Comparison of ENCODE assay signal across 9 cellular contexts in the genomic region with DNA sequence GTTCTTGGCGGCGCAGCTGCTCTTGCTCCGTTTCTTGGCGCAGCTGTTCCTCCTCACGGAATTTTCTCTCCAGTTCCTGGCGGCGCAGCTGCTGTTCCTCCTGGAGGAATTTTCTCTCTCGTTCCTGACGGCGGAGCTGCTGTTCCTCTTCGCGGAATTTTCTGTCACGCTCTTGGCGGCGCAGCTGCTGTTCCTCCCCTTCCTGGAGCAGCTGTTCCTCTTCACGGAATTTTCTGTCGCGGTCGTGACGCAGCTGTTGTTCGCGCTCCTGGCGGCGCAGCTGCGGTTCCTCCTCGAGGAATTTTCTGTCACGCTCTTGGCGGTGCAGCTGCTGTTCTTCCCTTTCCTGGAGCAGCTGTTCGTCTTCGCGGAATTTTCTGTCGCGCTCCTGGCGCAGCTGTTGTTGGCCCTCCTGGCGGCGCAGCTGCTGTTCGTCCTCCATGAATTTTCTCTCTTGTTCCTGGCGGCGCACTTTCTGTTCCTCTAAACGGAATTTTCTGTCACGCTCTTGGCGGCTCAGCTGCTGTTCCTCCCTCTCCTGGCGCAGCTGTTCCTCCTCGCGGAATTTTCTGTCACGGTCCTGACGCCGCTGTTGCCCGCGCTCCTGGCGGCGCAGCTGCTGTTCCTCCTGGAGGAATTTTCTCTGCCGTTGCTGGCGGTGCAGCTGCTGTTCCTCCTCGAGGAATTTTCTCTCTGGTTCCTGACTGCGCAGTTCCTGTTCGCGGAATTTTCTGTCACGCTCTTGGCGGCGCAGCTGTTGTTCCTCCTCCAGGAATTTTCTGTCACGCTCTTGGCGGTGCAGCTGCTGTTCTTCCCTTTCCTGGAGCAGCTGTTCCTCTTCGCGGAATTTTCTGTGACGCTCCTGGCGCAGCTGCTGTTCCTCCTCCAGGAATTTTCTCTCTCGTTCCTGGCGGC. TPM values are rescaled to one million over a fixed set of nuclear protein-coding genes. Genes with fewer than 3 reads are reported as not detected.
A peak's percentile ranks its signal among the peaks of the same experiment; 100 is the strongest.
DNase-seq lines count a peak whose midpoint lies in the region; ATAC-seq and TF ChIP-seq lines count a peak whose summit lies in the region.
"Had no signal": no experiment of that assay in that cellular context is flagged by ENCODE, and none has a peak within 500 bp of the region (broad histone marks: within the 10 kb centered on the region; RNA-seq: fewer than 3 reads in every experiment).

No MANE protein-coding gene starts in this region.

- peaks cover 0 to 54% of the 10 kb centered on the region in 2 donors for H3K27me3 ChIP-seq in Peyer's patch

- intact Hi-C loops in left colon (cut with DNase I, micrococcal nuclease) = no loop called here

- DNase-seq in AG08395 (ENCODE audit: low spot score) (peak; percentile 10), HFF-Myc (ENCODE audit: extremely low read depth, low read depth) (no peak), cardiac fibroblast (ENCODE audit: low read depth in 2 of 2) (peak; percentile 74 to 75), left colon (peak; percentile 39 to 45), omental fat pad (ENCODE audit: low spot score) (no peak), Peyer's patch (no peak), NCI-H748 treated with DMSO at 0.1 percent for 48 hours (lab: John Stamatoyannopoulos, UW) (no peak), DMS79 treated with DMSO at 0.1 percent for 48 hours (lab: John Stamatoyannopoulos, UW) (no peak)
- DNase-seq: NCI-H2029 had no signal

- H3K4me1 ChIP-seq in Peyer's patch = peaks cover 4 to 48% (median 7%) of the 10 kb centered on the region in 4 donors

- H3K36me3 ChIP-seq in Peyer's patch = no peaks in the 10 kb centered on the region

- ATAC-seq in left colon (peak; percentile 34), omental fat pad (ENCODE audit: low FRiP score) (no peak)

- TF ChIP-seq CTCF in HFF-Myc (IDR thresholded peaks at IDR 0.05; ENCODE audit: low read depth, low read length, missing control alignments) (no peak), cardiac fibroblast (IDR thresholded peaks at IDR 0.05; ENCODE audit: low read depth, low read length) (no peak), omental fat pad (IDR thresholded peaks at IDR 0.05) (no peak), Peyer's patch (IDR thresholded peaks at IDR 0.05) (no peak)

- TF ChIP-seq POLR2A in Peyer's patch (IDR thresholded peaks at IDR 0.05) = no peak

- H3K9me3 ChIP-seq in Peyer's patch = peaks cover 0 to 5% (median 0%) of the 10 kb centered on the region in 4 donors

- H3K4me3 ChIP-seq in HFF-Myc (replicated peaks; ENCODE audit: low read depth, low read length) (0 out of 2 replicates have a peak overlapping the region, but pooled peaks have one; percentile 4), cardiac fibroblast (replicated peaks in 1 of 2; ENCODE audit: low read depth in 2 of 2, low read length in 2 of 2) (peak overlapping the region; percentile 28 to 36), Peyer's patch (peak overlapping the region in 1 of 4 donors; percentile 28)

- no peak overlapping the region for H3K27ac ChIP-seq in Peyer's patch

RNA-seq across cellular contexts. Expression of gene TCHH, which starts 7.0 kb away (rescaled TPM):
- total RNA-seq in left colon (under 1 TPM; 0.06 TPM), omental fat pad (1 to 10 TPM in 2 of 4 donors, under 1 TPM in 2; 0.19 to 1.4 (median 0.86) TPM), Peyer's patch (1 to 10 TPM in 1 of 4 donors, under 1 TPM in 3; 0.13 to 5.8 (median 0.46) TPM)

RNA-seq across cellular contexts. Expression of gene TCHHL1, which starts 19.4 kb away (rescaled TPM):
- total RNA-seq in left colon (not detected), omental fat pad (not detected), Peyer's patch (not detected)

RNA-seq across cellular contexts. Expression of gene RPTN, which starts 50.8 kb away (rescaled TPM):
- total RNA-seq in left colon (not detected), omental fat pad (not detected), Peyer's patch (not detected)

Comparison
In these comparisons a context has a peak if more than half of its experiments do, and no peak if none do; other contexts are left out.
1. DNase-seq: peak in AG08395 (single experiment), cardiac fibroblast (2 of 2) and left colon (2 of 2); none in HFF-Myc (single experiment), omental fat pad (single experiment), Peyer's patch (0 of 3), NCI-H748 treated with DMSO at 0.1 percent for 48 hours (single experiment) and DMS79 treated with DMSO at 0.1 percent for 48 hours (single experiment).